In the genomic region with DNA sequence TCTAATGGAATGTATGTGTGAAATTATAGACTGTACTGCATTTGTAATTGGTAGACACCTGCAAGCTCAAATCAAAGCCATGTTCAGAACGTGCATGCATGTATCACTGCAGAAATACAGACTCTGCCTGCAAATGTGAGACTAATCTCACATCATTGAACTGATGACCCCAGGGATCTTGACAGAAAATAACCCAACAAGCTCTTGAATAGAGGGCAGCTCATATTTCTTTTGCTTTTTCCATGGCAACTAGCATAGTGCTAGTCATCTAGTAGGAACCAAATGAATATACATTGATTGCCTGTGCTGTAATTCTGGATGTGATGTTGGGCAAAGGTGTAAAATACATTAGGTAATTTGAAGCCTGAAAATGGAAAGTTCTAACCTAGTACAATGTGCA, we compare ENCODE assay signal across 11 cellular contexts.
A peak's percentile ranks its signal among the peaks of the same experiment; 100 is the strongest.
DNase-seq lines count a peak whose midpoint lies in the region; ATAC-seq and TF ChIP-seq lines count a peak whose summit lies in the region.
"Had no signal": no experiment of that assay in that cellular context is flagged by ENCODE, and none has a peak within 500 bp of the region (broad histone marks: within the 10 kb centered on the region; RNA-seq: fewer than 3 reads in every experiment).

No MANE protein-coding gene starts in this region.

- peak overlapping the region; percentile 14 for H3K4me2 ChIP-seq in neural progenitor cell

- H3K27me3 ChIP-seq in neural progenitor cell (no peaks in the 10 kb centered on the region), foreskin keratinocyte (peaks cover 28% of the 10 kb centered on the region)

- H2AFZ ChIP-seq in neural progenitor cell (replicated peaks) = no peak overlapping the region

- H3K36me3 ChIP-seq in neural progenitor cell = no peaks in the 10 kb centered on the region

- no peaks in the 10 kb centered on the region for H3K9me3 Mint-ChIP-seq in activated CD4-positive, alpha-beta T cell treated with anti-CD3 and anti-CD28 coated beads for 36 hours (ENCODE audit: low read depth)
- H3K9me3 Mint-ChIP-seq in activated T-helper 17 cell treated with anti-CD3 and anti-CD28 coated beads, Interleukin-2, amount 50 U/mL, for 72 hours = no peaks in the 10 kb centered on the region
- H3K9me3 Mint-ChIP-seq in neural progenitor cell = no peaks in the 10 kb centered on the region

- DNase-seq in activated CD4-positive, alpha-beta T cell treated with anti-CD3 and anti-CD28 coated beads for 36 hours = no peak
- DNase-seq in activated CD4-positive, alpha-beta T cell treated with anti-CD3 and anti-CD28 coated beads for 1 hour = no peak
- DNase-seq in NCI-H1436 treated with DMSO at 0.1 percent for 48 hours (lab: John Stamatoyannopoulos, UW) = peak; percentile 47
- no peak for DNase-seq in neural progenitor cell (ENCODE audit: low spot score)
- DNase-seq in foreskin keratinocyte = no peak
- no peak for DNase-seq in NCI-H2196 (lab: John Stamatoyannopoulos, UW; ENCODE audit: unreplicated experiment)
- no peak for DNase-seq in stimulated activated naive CD4-positive, alpha-beta T cell treated with Interleukin-2 at 50 U/mL for 16 hours (lab: John Stamatoyannopoulos, UW)
- DNase-seq: DMS79; GOT3; stimulated activated CD4-positive, alpha-beta T cell treated with anti-CD3 and anti-CD28 coated beads, Interleukin-2, amount 100 ng/mL, for 24 hours had no signal

- no peak overlapping the region for H3K4me3 ChIP-seq in neural progenitor cell

- H3K4me1 ChIP-seq in neural progenitor cell (peaks cover 24% of the 10 kb centered on the region), foreskin keratinocyte (no peaks in the 10 kb centered on the region)

- H3K4me3 Mint-ChIP-seq in activated CD4-positive, alpha-beta T cell treated with anti-CD3 and anti-CD28 coated beads for 36 hours = no peak overlapping the region
- H3K4me3 Mint-ChIP-seq in activated T-helper 17 cell treated with anti-CD3 and anti-CD28 coated beads, Interleukin-2, amount 50 U/mL, for 72 hours = peak overlapping the region; percentile 15
- peak overlapping the region; percentile 54 for H3K4me3 Mint-ChIP-seq in neural progenitor cell

- no peaks in the 10 kb centered on the region for H3K79me2 ChIP-seq in neural progenitor cell (ENCODE audit: low read depth)

- CTCF ChIA-PET in activated CD4-positive, alpha-beta T cell treated with anti-CD3 and anti-CD28 coated beads for 36 hours (lab: Charles Lee) = interaction anchor here (0.6 to 2.7 kb wide), 10 partner anchors 10 to 1603 kb away, joined by 3 to 12 read pairs (median 4); no protein-coding TSS in a partner anchor

- peak; percentile 55 for ATAC-seq in activated CD4-positive, alpha-beta T cell treated with anti-CD3 and anti-CD28 coated beads for 36 hours
- ATAC-seq in activated T-helper 17 cell treated with anti-CD3 and anti-CD28 coated beads, Interleukin-2, amount 50 U/mL, for 72 hours (replicated peaks) = peak; percentile 28
- ATAC-seq in foreskin keratinocyte = no peak

- peaks cover 82% of the 10 kb centered on the region for H3K4me1 Mint-ChIP-seq in activated CD4-positive, alpha-beta T cell treated with anti-CD3 and anti-CD28 coated beads for 36 hours
- peaks cover 66% of the 10 kb centered on the region for H3K4me1 Mint-ChIP-seq in activated T-helper 17 cell treated with anti-CD3 and anti-CD28 coated beads, Interleukin-2, amount 50 U/mL, for 72 hours
- peaks cover 31% of the 10 kb centered on the region for H3K4me1 Mint-ChIP-seq in neural progenitor cell

- TF ChIP-seq CTCF in neural progenitor cell (IDR thresholded peaks at IDR 0.05) (no peak), foreskin keratinocyte (conservative IDR thresholded peaks at IDR 0.05) (no peak)

- intact Hi-C loops in activated CD4-positive, alpha-beta T cell treated with anti-CD3 and anti-CD28 coated beads for 36 hours (cut with DNase I, micrococcal nuclease) = no loop called here

- POLR2A ChIA-PET in activated CD4-positive, alpha-beta T cell treated with anti-CD3 and anti-CD28 coated beads for 36 hours (lab: Charles Lee) = interaction anchor here (0.7 to 1.6 kb wide), 4 partner anchors 12 to 88 kb away, joined by 3 to 6 read pairs (median 4); no protein-coding TSS in a partner anchor

- H3K9ac ChIP-seq in neural progenitor cell = no peak overlapping the region

- no peak overlapping the region for H3K27ac ChIP-seq in neural progenitor cell
- H3K27ac ChIP-seq in foreskin keratinocyte = no peak overlapping the region

- H3F3A ChIP-seq in neural progenitor cell (ENCODE audit: low read depth) = no peaks in the 10 kb centered on the region

- H3K9me3 ChIP-seq in neural progenitor cell (ENCODE audit: low read depth) = no peaks in the 10 kb centered on the region

- no peak overlapping the region for H3K27ac Mint-ChIP-seq in activated CD4-positive, alpha-beta T cell treated with anti-CD3 and anti-CD28 coated beads for 36 hours
- peak overlapping the region; percentile 81 for H3K27ac Mint-ChIP-seq in activated T-helper 17 cell treated with anti-CD3 and anti-CD28 coated beads, Interleukin-2, amount 50 U/mL, for 72 hours
- no peak overlapping the region for H3K27ac Mint-ChIP-seq in neural progenitor cell

- H3K36me3 Mint-ChIP-seq in activated CD4-positive, alpha-beta T cell treated with anti-CD3 and anti-CD28 coated beads for 36 hours (ENCODE audit: low read depth) = peaks cover 83% of the 10 kb centered on the region
- H3K36me3 Mint-ChIP-seq in activated T-helper 17 cell treated with anti-CD3 and anti-CD28 coated beads, Interleukin-2, amount 50 U/mL, for 72 hours (ENCODE audit: low read depth) = peaks cover 97% of the 10 kb centered on the region
- H3K36me3 Mint-ChIP-seq in neural progenitor cell = no peaks in the 10 kb centered on the region

- no peaks in the 10 kb centered on the region for H3K27me3 Mint-ChIP-seq in activated CD4-positive, alpha-beta T cell treated with anti-CD3 and anti-CD28 coated beads for 36 hours
- H3K27me3 Mint-ChIP-seq in activated T-helper 17 cell treated with anti-CD3 and anti-CD28 coated beads, Interleukin-2, amount 50 U/mL, for 72 hours = no peaks in the 10 kb centered on the region
- no peaks in the 10 kb centered on the region for H3K27me3 Mint-ChIP-seq in neural progenitor cell (ENCODE audit: insufficient read depth, low read depth)

- no peaks in the 10 kb centered on the region for H4K20me1 ChIP-seq in neural progenitor cell (ENCODE audit: low read depth)
